25 cellular contexts compared by ENCODE assay signal in the genomic region with DNA sequence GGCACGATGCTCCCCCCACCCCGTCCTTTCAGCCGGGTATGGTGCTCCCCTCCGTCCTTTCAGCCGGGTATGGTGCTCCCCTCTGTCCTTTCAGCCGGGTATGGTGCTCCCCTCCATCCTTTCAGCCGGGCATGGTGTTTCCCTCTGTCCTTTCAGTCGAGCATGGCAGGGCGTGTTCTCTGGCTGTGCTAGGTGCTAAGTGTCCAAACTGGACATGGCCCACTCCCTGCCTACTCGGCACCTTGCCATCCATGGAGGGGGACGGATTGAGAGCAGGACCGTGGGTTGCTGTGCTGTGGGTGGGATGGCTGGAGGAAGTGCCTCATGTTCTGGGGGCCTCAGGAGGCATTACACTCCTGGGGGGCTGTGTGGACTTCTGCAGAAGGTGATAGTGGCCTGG. TPM values are rescaled to one million over a fixed set of nuclear protein-coding genes. Genes with fewer than 3 reads are reported as not detected.
"Had no signal": no experiment of that assay in that cellular context is flagged by ENCODE, and none has a peak within 500 bp of the region (broad histone marks: within the 10 kb centered on the region; RNA-seq: fewer than 3 reads in every experiment).

No MANE protein-coding gene starts in this region.

- H3K9me3 Mint-ChIP-seq: activated CD4-positive, alpha-beta memory T cell treated with anti-CD3 and anti-CD28 coated beads for 36 hours; activated naive CD8-positive, alpha-beta T cell treated with anti-CD3 and anti-CD28 coated beads for 36 hours; activated T-helper 1 cell treated with anti-CD3 and anti-CD28 coated beads, Interleukin-12 subunit alpha, Interleukin-12 subunit beta, Interleukin-2, Interleukin-4 antibody, amounts not matched to agents 30 ng/mL and 10 ng/mL and 1 ng/mL, durations not matched to agents 14 hours and 24 hours and 36 hours; nephron had no signal

- H3K4me3 ChIP-seq: coronary artery, esophagus muscularis mucosa, gastrocnemius medialis had no signal

- H3K4me3 Mint-ChIP-seq: activated CD4-positive, alpha-beta memory T cell treated with anti-CD3 and anti-CD28 coated beads for 36 hours; activated naive CD8-positive, alpha-beta T cell treated with anti-CD3 and anti-CD28 coated beads for 36 hours; activated T-helper 1 cell treated with anti-CD3 and anti-CD28 coated beads, Interleukin-12 subunit alpha, Interleukin-12 subunit beta, Interleukin-2, Interleukin-4 antibody, amounts not matched to agents 30 ng/mL and 10 ng/mL and 1 ng/mL, durations not matched to agents 14 hours and 24 hours and 36 hours; nephron had no signal

- H3K27ac ChIP-seq: coronary artery, esophagus muscularis mucosa, gastrocnemius medialis, WERI-Rb-1 had no signal

- H3K4me1 ChIP-seq: gastrocnemius medialis had no signal

- DNase-seq: activated CD4-positive, alpha-beta memory T cell treated with anti-CD3 and anti-CD28 coated beads for 36 hours; activated CD4-positive, alpha-beta T cell treated with anti-CD3 and anti-CD28 coated beads for 1 hour; activated gamma-delta T cell; activated naive CD8-positive, alpha-beta T cell treated with anti-CD3 and anti-CD28 coated beads for 36 hours; cerebellar nuclear complex; gastrocnemius medialis; head of caudate nucleus; hypothalamus; left ventricle myocardium superior; occipital lobe; small intestine; stimulated activated CD4-positive, alpha-beta T cell treated with anti-CD3 and anti-CD28 coated beads, Interleukin-2, amount 100 ng/mL, for 24 hours; stimulated activated naive CD4-positive, alpha-beta T cell; T-helper 1 cell; WERI-Rb-1 had no signal

- FAIRE-seq: bronchial epithelial cell, small intestine, TTC549 had no signal

- H3K27me3 Mint-ChIP-seq: activated CD4-positive, alpha-beta memory T cell treated with anti-CD3 and anti-CD28 coated beads for 36 hours; activated naive CD8-positive, alpha-beta T cell treated with anti-CD3 and anti-CD28 coated beads for 36 hours had no signal

- H3K27me3 ChIP-seq: esophagus muscularis mucosa, gastrocnemius medialis had no signal

- H3K9me3 ChIP-seq: esophagus muscularis mucosa, gastrocnemius medialis had no signal

- H3K27ac Mint-ChIP-seq: activated CD4-positive, alpha-beta memory T cell treated with anti-CD3 and anti-CD28 coated beads for 36 hours; activated naive CD8-positive, alpha-beta T cell treated with anti-CD3 and anti-CD28 coated beads for 36 hours; activated T-helper 1 cell treated with anti-CD3 and anti-CD28 coated beads, Interleukin-12 subunit alpha, Interleukin-12 subunit beta, Interleukin-2, Interleukin-4 antibody, amounts not matched to agents 30 ng/mL and 10 ng/mL and 1 ng/mL, durations not matched to agents 14 hours and 24 hours and 36 hours; nephron had no signal

- ATAC-seq: gastrocnemius medialis, left ventricle myocardium superior, sciatic nerve had no signal

RNA-seq across cellular contexts. Expression of gene MUC6, which starts 45.5 kb away (rescaled TPM):
- total RNA-seq: activated CD4-positive, alpha-beta memory T cell treated with anti-CD3 and anti-CD28 coated beads for 36 hours; activated naive CD8-positive, alpha-beta T cell treated with anti-CD3 and anti-CD28 coated beads for 36 hours; activated T-helper 1 cell treated with anti-CD3 and anti-CD28 coated beads, Interleukin-12 subunit alpha, Interleukin-12 subunit beta, Interleukin-2, Interleukin-4 antibody, amounts not matched to agents 30 ng/mL and 10 ng/mL and 1 ng/mL, durations not matched to agents 14 hours and 24 hours and 36 hours; bronchial epithelial cell; esophagus muscularis mucosa; gastrocnemius medialis; left ventricle myocardium superior; myocyte; occipital lobe; sciatic nerve; subcutaneous adipose tissue; ureter had no signal
